ENCODE assay signal across 1 cellular context in genomic region chr1:169878498-169878897, GRCh38.
A peak's percentile ranks its signal among the peaks of the same experiment; 100 is the strongest.
TF ChIP-seq lines count a peak whose summit lies in the region.

No MANE protein-coding gene starts in this region.

TF ChIP-seq in SK-N-SH, 30 proteins besides CTCF, POLR2A, EP300 and RAD21 (continued from another document):
- TF ChIP-seq PBX3 (IDR thresholded peaks at IDR 0.05), result 0 out of 2 replicates have a peak, but pooled peaks have one; percentile 35
